Comparison of ENCODE assay signal across 17 cellular contexts in genomic region chr5:178422400-178422775, GRCh38.
"Had no signal": no experiment of that assay in that cellular context is flagged by ENCODE, and none has a peak within 500 bp of the region (broad histone marks: within the 10 kb centered on the region; RNA-seq: fewer than 3 reads in every experiment).

No MANE protein-coding gene starts in this region.

- DNase-seq: activated B cell treated with CpG ODN at 0.5 μM for 24 hours; activated CD4-positive, alpha-beta T cell treated with anti-CD3 and anti-CD28 coated beads for 48 hours; activated CD8-positive, alpha-beta T cell treated with anti-CD3 and anti-CD28 coated beads, Interleukin-2, amount 10 ng/mL, durations not matched to agents 7 days and 5 days; activated naive CD4-positive, alpha-beta T cell; activated T-cell treated with anti-CD3 and anti-CD28 coated beads for 4 hours; anterior cingulate cortex; dermis blood vessel endothelial cell; erythroblast; heart right ventricle; left colon; T-helper 2 cell; thyroid gland had no signal

- H3K4me3 Mint-ChIP-seq: activated B cell treated with CpG ODN at 0.5 μM for 24 hours; activated CD8-positive, alpha-beta T cell treated with anti-CD3 and anti-CD28 coated beads, Interleukin-2, amount 10 ng/mL, durations not matched to agents 7 days and 5 days; activated naive CD8-positive, alpha-beta T cell treated with anti-CD3 and anti-CD28 coated beads, Interleukin-2, amount 10 ng/mL, durations not matched to agents 7 days and 5 days; natural killer cell treated with Interleukin-12 subunit alpha and Interleukin-12 subunit beta and Interleukin-15 and Interleukin-18, amount 100 ng/mL, for 72 hours; stimulated activated memory B cell treated with anti-CD40 and anti-IgM and Interleukin-4, amounts not matched to agents 10 μg/mL and 1 μg/mL and 100 μg/mL, for 72 hours had no signal

- H3K27me3 ChIP-seq: gastroesophageal sphincter, pancreas, thyroid gland had no signal

- H3K36me3 Mint-ChIP-seq: activated naive CD8-positive, alpha-beta T cell treated with anti-CD3 and anti-CD28 coated beads, Interleukin-2, amount 10 ng/mL, durations not matched to agents 7 days and 5 days; natural killer cell treated with Interleukin-12 subunit alpha and Interleukin-12 subunit beta and Interleukin-15 and Interleukin-18, amount 100 ng/mL, for 72 hours; stimulated activated memory B cell treated with anti-CD40 and anti-IgM and Interleukin-4, amounts not matched to agents 10 μg/mL and 1 μg/mL and 100 μg/mL, for 72 hours had no signal

- H3K27ac ChIP-seq: gastroesophageal sphincter, heart right ventricle, pancreas, thyroid gland had no signal

- H3K4me1 ChIP-seq: gastroesophageal sphincter, pancreas had no signal

- H3K9me3 ChIP-seq: gastroesophageal sphincter, heart right ventricle, pancreas, thyroid gland had no signal

- H3K27ac Mint-ChIP-seq: activated B cell treated with CpG ODN at 0.5 μM for 24 hours; activated CD8-positive, alpha-beta T cell treated with anti-CD3 and anti-CD28 coated beads, Interleukin-2, amount 10 ng/mL, durations not matched to agents 7 days and 5 days; activated naive CD8-positive, alpha-beta T cell treated with anti-CD3 and anti-CD28 coated beads, Interleukin-2, amount 10 ng/mL, durations not matched to agents 7 days and 5 days; natural killer cell treated with Interleukin-12 subunit alpha and Interleukin-12 subunit beta and Interleukin-15 and Interleukin-18, amount 100 ng/mL, for 72 hours; stimulated activated memory B cell treated with anti-CD40 and anti-IgM and Interleukin-4, amounts not matched to agents 10 μg/mL and 1 μg/mL and 100 μg/mL, for 72 hours had no signal

- H3K4me3 ChIP-seq: gastroesophageal sphincter, heart right ventricle, pancreas, thyroid gland had no signal

- H3K36me3 ChIP-seq: gastroesophageal sphincter, heart right ventricle, pancreas, thyroid gland had no signal

- H3K9me3 Mint-ChIP-seq: activated B cell treated with CpG ODN at 0.5 μM for 24 hours; activated naive CD8-positive, alpha-beta T cell treated with anti-CD3 and anti-CD28 coated beads, Interleukin-2, amount 10 ng/mL, durations not matched to agents 7 days and 5 days; natural killer cell treated with Interleukin-12 subunit alpha and Interleukin-12 subunit beta and Interleukin-15 and Interleukin-18, amount 100 ng/mL, for 72 hours; stimulated activated memory B cell treated with anti-CD40 and anti-IgM and Interleukin-4, amounts not matched to agents 10 μg/mL and 1 μg/mL and 100 μg/mL, for 72 hours had no signal

- H3K4me1 Mint-ChIP-seq: activated B cell treated with CpG ODN at 0.5 μM for 24 hours had no signal

- ATAC-seq: activated CD8-positive, alpha-beta T cell treated with anti-CD3 and anti-CD28 coated beads, Interleukin-2, amount 10 ng/mL, durations not matched to agents 7 days and 5 days; gastroesophageal sphincter; left colon; natural killer cell treated with Interleukin-12 subunit alpha and Interleukin-12 subunit beta and Interleukin-15 and Interleukin-18, amount 100 ng/mL, for 72 hours; pancreas; stimulated activated memory B cell treated with anti-CD40 and anti-IgM and Interleukin-4, amounts not matched to agents 10 μg/mL and 1 μg/mL and 100 μg/mL, for 72 hours had no signal
